Comparison of ENCODE assay signal across 2 cellular contexts in genomic region chr14:69400154-69400553, GRCh38.
TF ChIP-seq lines count a peak whose summit lies in the region.

No MANE protein-coding gene starts in this region.

TF ChIP-seq in A549, 52 proteins besides CTCF, POLR2A, EP300 and RAD21 (continued from another document):
- TF ChIP-seq PBX3 (IDR thresholded peaks at IDR 0.05) = no peak
- TF ChIP-seq MAFK (IDR thresholded peaks at IDR 0.05; ENCODE audit: partially characterized antibody) = no peak
- no peak for TF ChIP-seq ZNF302 (CRISPR knock-in tag; IDR thresholded peaks at IDR 0.05)

TF ChIP-seq in HCT116, 20 proteins besides CTCF, POLR2A, EP300 and RAD21 (continued from another document):
- TF ChIP-seq, protein P1, sequence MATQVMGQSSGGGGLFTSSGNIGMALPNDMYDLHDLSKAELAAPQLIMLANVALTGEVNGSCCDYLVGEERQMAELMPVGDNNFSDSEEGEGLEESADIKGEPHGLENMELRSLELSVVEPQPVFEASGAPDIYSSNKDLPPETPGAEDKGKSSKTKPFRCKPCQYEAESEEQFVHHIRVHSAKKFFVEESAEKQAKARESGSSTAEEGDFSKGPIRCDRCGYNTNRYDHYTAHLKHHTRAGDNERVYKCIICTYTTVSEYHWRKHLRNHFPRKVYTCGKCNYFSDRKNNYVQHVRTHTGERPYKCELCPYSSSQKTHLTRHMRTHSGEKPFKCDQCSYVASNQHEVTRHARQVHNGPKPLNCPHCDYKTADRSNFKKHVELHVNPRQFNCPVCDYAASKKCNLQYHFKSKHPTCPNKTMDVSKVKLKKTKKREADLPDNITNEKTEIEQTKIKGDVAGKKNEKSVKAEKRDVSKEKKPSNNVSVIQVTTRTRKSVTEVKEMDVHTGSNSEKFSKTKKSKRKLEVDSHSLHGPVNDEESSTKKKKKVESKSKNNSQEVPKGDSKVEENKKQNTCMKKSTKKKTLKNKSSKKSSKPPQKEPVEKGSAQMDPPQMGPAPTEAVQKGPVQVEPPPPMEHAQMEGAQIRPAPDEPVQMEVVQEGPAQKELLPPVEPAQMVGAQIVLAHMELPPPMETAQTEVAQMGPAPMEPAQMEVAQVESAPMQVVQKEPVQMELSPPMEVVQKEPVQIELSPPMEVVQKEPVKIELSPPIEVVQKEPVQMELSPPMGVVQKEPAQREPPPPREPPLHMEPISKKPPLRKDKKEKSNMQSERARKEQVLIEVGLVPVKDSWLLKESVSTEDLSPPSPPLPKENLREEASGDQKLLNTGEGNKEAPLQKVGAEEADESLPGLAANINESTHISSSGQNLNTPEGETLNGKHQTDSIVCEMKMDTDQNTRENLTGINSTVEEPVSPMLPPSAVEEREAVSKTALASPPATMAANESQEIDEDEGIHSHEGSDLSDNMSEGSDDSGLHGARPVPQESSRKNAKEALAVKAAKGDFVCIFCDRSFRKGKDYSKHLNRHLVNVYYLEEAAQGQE (IDR thresholded peaks at IDR 0.05; ENCODE audit: low read depth) = no peak
- TF ChIP-seq EGR1 (IDR thresholded peaks at IDR 0.05; ENCODE audit: low read depth) (no peak), POLR2AphosphoS5 (IDR thresholded peaks at IDR 0.05; ENCODE audit: low read depth, low read length) (no peak)
